In the genomic region with DNA sequence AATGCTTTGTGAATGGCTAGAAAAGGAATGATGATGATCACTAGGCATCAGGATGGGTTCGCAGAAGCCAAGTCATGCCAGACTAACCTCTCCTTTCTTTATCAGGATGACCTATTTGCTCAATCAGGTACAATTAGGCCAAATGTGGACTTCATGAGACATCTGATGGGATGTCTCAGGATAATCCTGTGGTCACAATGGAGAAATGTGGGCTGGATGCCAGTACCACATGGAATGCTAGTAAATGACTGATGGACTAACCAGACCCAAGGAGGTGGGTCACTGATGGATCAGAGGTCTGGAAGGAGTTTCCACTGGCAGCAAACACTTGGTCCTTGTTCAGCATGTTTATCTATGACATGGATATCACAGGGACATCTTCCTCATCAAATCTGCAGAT, we compare ENCODE assay signal across 24 cellular contexts.
A peak's percentile ranks its signal among the peaks of the same experiment; 100 is the strongest.
DNase-seq lines count a peak whose midpoint lies in the region; ATAC-seq and TF ChIP-seq lines count a peak whose summit lies in the region.
"Had no signal": no experiment of that assay in that cellular context is flagged by ENCODE, and none has a peak within 500 bp of the region (broad histone marks: within the 10 kb centered on the region; RNA-seq: fewer than 3 reads in every experiment).

No MANE protein-coding gene starts in this region.

- H3K23ac ChIP-seq in IMR-90 (ENCODE audit: low read depth, low read length), result no peak overlapping the region

- no peak overlapping the region for H3K4me2 ChIP-seq in IMR-90 (ENCODE audit: low read depth, low read length)

- no peak overlapping the region for H2BK20ac ChIP-seq in IMR-90 (ENCODE audit: low read depth, low read length)

- H3K9me3 ChIP-seq in IMR-90 (ENCODE audit: control insufficient read depth, insufficient read depth, low read length), result no peaks in the 10 kb centered on the region
- H3K9me3 ChIP-seq: lower lobe of right lung had no signal

- no peaks in the 10 kb centered on the region for H3K27me3 ChIP-seq in IMR-90 (ENCODE audit: control insufficient read depth, insufficient read depth, low read length)

- TF ChIP-seq POLR2A in IMR-90 (IDR thresholded peaks at IDR 0.05; ENCODE audit: low read depth, low read length), result no peak

- H2BK5ac ChIP-seq in IMR-90 (ENCODE audit: low read depth, low read length, poor library complexity, severe bottlenecking), result no peak overlapping the region

- H4K91ac ChIP-seq in IMR-90 (ENCODE audit: insufficient read depth, low read depth, low read length), result no peak overlapping the region

- no peak overlapping the region for H2AK9ac ChIP-seq in IMR-90 (replicated peaks; ENCODE audit: low read depth, low read length, poor library complexity)

- no peak overlapping the region for H2AFZ ChIP-seq in IMR-90 (replicated peaks; ENCODE audit: low read length, poor library complexity)

- H4K5ac ChIP-seq in IMR-90 (ENCODE audit: low read depth, low read length), result no peak overlapping the region

- H3K4me1 ChIP-seq in IMR-90 (ENCODE audit: control insufficient read depth, insufficient read depth, low read length), result peaks cover 1% of the 10 kb centered on the region
- H3K4me1 ChIP-seq: lower lobe of right lung had no signal

- CTCF ChIA-PET in IMR-90 (lab: Yijun Ruan, JAX), result no interaction called here

- H3K9me1 ChIP-seq in IMR-90 (ENCODE audit: insufficient read depth, low read length), result peaks cover under 1% of the 10 kb centered on the region; the same call in 1 of the 2 replicates

- no peak overlapping the region for H3K4me3 ChIP-seq in IMR-90 (ENCODE audit: insufficient read depth, low read depth, low read length)
- H3K4me3 ChIP-seq: K562, lower lobe of right lung had no signal

- H3K56ac ChIP-seq in IMR-90 (ENCODE audit: extremely low read depth, insufficient read depth, low read length), result no peak overlapping the region

- no peak overlapping the region for H2AK5ac ChIP-seq in IMR-90 (ENCODE audit: low read depth, low read length)

- no peak for ATAC-seq in IMR-90 (ENCODE audit: low read depth)
- ATAC-seq: activated CD4-positive, alpha-beta T cell treated with anti-CD3 and anti-CD28 coated beads for 36 hours; activated T-cell treated with anti-CD3 and anti-CD28 coated beads, Interleukin-2, amount 50 U/mL, for 4 hours; CD8-positive, alpha-beta T cell; K562; stimulated activated effector memory CD8-positive, alpha-beta T cell treated with anti-CD3 and anti-CD28 coated beads, Interleukin-12 subunit alpha, Interleukin-12 subunit beta, amount 100 ng/mL, for 72 hours had no signal

- intact Hi-C loops in IMR-90 (cut with micrococcal nuclease), result no loop called here

- WGBS in IMR-90 (ENCODE audit: extremely low coverage in 2 of 2, insufficient read length in 1 of 2), 2 experiments, result no CpG with 5 or more reads among the region's 1 CpG

- H3K9ac ChIP-seq in IMR-90 (ENCODE audit: low read depth, low read length), result no peak overlapping the region

- no peak overlapping the region for H3K27ac ChIP-seq in IMR-90 (ENCODE audit: insufficient read depth, low read length)
- H3K27ac ChIP-seq: lower lobe of right lung had no signal

- in situ Hi-C loops in Caki2 (cut with HindIII; ENCODE audit: low pct_unique_long_range_greater_than_20kb, low sequenced_read_pairs) (no loop called here), IMR-90 (cut with MboI; ENCODE audit: low sequenced_read_pairs) (no loop called here)

- H3K36me3 ChIP-seq in IMR-90 (ENCODE audit: control insufficient read depth, insufficient read depth, low read length), result no peaks in the 10 kb centered on the region
- H3K36me3 ChIP-seq: lower lobe of right lung had no signal

- H2BK15ac ChIP-seq in IMR-90 (ENCODE audit: low read depth, low read length), result no peak overlapping the region

- H3K14ac ChIP-seq in IMR-90 (replicated peaks; ENCODE audit: low read depth, low read length), result no peak overlapping the region

- no TSS peak for BruUV-seq in IMR-90 (replicated peaks; lab: Mats Ljungman, UMichigan)

- DNase-seq in Caki2 (ENCODE audit: low read depth) (peak; percentile 37), IMR-90 (peak; percentile 18), astrocyte of the hippocampus (ENCODE audit: low read depth, low spot score) (peak; percentile 30), kidney tubule cell (ENCODE audit: low spot score) (peak; percentile 96), mesenteric fat pad (ENCODE audit: low spot score) (no peak), NCI-H226 (no peak)
- no peak for DNase-seq in effector CD8-positive, alpha-beta T cell (lab: John Stamatoyannopoulos, UW)
- DNase-seq in activated CD4-positive, CD25-positive, alpha-beta regulatory T cell treated with anti-CD3 and anti-CD28 coated beads, Interleukin-2, amount 50 U/mL, for 72 hours, result no peak
- DNase-seq: activated CD4-positive, alpha-beta T cell treated with anti-CD3 and anti-CD28 coated beads for 36 hours; activated naive CD4-positive, alpha-beta T cell; activated T-cell treated with anti-CD3 and anti-CD28 coated beads, Interleukin-2, amount 50 U/mL, for 4 hours; amniotic stem cell; CD8-positive, alpha-beta T cell; dermis blood vessel endothelial cell; islet precursor cell; lower lobe of right lung; NCI-H1694; NCI-H2171; NCI-H69; SHP77; small intestine; stimulated activated CD4-positive, alpha-beta T cell treated with anti-CD3 and anti-CD28 coated beads, Interleukin-2, amount 100 ng/mL, for 24 hours had no signal

- no peaks in the 10 kb centered on the region for H4K20me1 ChIP-seq in IMR-90 (ENCODE audit: insufficient read depth, low read length)

- dilution Hi-C loops in IMR-90 (cut with HindIII; ENCODE audit: low sequenced_read_pairs, unreplicated experiment), result no loop called here

- no peaks in the 10 kb centered on the region for H3K79me1 ChIP-seq in IMR-90 (ENCODE audit: low read depth in 1 of 2, low read length in 2 of 2)

- no peak for TF ChIP-seq CTCF in IMR-90 (conservative IDR thresholded peaks at IDR 0.05; ENCODE audit: low read depth, low read length)

- H3K4ac ChIP-seq in IMR-90 (ENCODE audit: low read depth, low read length), result no peak overlapping the region

- H3K18ac ChIP-seq in IMR-90 (ENCODE audit: low read depth, low read length), result no peak overlapping the region

- POLR2A ChIA-PET in IMR-90 (lab: Charles Lee; ENCODE audit: unreplicated experiment), result no interaction called here

- H2BK120ac ChIP-seq in IMR-90 (ENCODE audit: low read depth, low read length), result no peak overlapping the region

- H4K8ac ChIP-seq in IMR-90 (ENCODE audit: low read depth in 2 of 2, low read length in 2 of 2), result no peak overlapping the region

- no peak for TF ChIP-seq RAD21 in IMR-90 (IDR thresholded peaks at IDR 0.05; ENCODE audit: low read length)

TF ChIP-seq in IMR-90, 13 proteins besides CTCF, POLR2A, EP300 and RAD21:
- TF ChIP-seq USF2 (IDR thresholded peaks at IDR 0.05; ENCODE audit: low read depth, low read length), result no peak
- no peak for TF ChIP-seq CHD1 (IDR thresholded peaks at IDR 0.05; ENCODE audit: low read depth, low read length)
- no peak for TF ChIP-seq NFE2L2 (IDR thresholded peaks at IDR 0.05; ENCODE audit: low read depth, low read length)
- TF ChIP-seq RCOR1 (IDR thresholded peaks at IDR 0.05; ENCODE audit: insufficient replicate concordance, low read length), result no peak
- TF ChIP-seq RFX5 (IDR thresholded peaks at IDR 0.05; ENCODE audit: low read depth, low read length), result no peak
- TF ChIP-seq MAFK (IDR thresholded peaks at IDR 0.05; ENCODE audit: low read depth, low read length), result no peak
- TF ChIP-seq FOS (IDR thresholded peaks at IDR 0.05; ENCODE audit: low read depth, low read length), result no peak
- TF ChIP-seq, protein P1, sequence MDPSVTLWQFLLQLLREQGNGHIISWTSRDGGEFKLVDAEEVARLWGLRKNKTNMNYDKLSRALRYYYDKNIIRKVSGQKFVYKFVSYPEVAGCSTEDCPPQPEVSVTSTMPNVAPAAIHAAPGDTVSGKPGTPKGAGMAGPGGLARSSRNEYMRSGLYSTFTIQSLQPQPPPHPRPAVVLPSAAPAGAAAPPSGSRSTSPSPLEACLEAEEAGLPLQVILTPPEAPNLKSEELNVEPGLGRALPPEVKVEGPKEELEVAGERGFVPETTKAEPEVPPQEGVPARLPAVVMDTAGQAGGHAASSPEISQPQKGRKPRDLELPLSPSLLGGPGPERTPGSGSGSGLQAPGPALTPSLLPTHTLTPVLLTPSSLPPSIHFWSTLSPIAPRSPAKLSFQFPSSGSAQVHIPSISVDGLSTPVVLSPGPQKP (IDR thresholded peaks at IDR 0.05; ENCODE audit: borderline replicate concordance, low read depth, low read length), result no peak
- TF ChIP-seq MAZ (IDR thresholded peaks at IDR 0.05; ENCODE audit: borderline replicate concordance, low read depth, low read length), result no peak
- TF ChIP-seq MXI1 (IDR thresholded peaks at IDR 0.05; ENCODE audit: borderline replicate concordance, low read depth, low read length), result no peak
- TF ChIP-seq BHLHE40 (IDR thresholded peaks at IDR 0.05; ENCODE audit: low read depth, low read length), result no peak
- no peak for TF ChIP-seq CEBPB (IDR thresholded peaks at IDR 0.05; ENCODE audit: low read depth, low read length)
- no peak for TF ChIP-seq SMC3 (IDR thresholded peaks at IDR 0.05; ENCODE audit: low read depth, low read length)

Comparison
In these comparisons a context has a peak if more than half of its experiments do, and no peak if none do; other contexts are left out.
1. DNase-seq: peak in Caki2 (single experiment), IMR-90 (single experiment), astrocyte of the hippocampus (single experiment) and kidney tubule cell (single experiment); none in mesenteric fat pad (single experiment), effector CD8-positive, alpha-beta T cell (single experiment), activated CD4-positive, CD25-positive, alpha-beta regulatory T cell treated with anti-CD3 and anti-CD28 coated beads, Interleukin-2, amount 50 U/mL, for 72 hours (single experiment) and NCI-H226 (single experiment).